In genomic region chr7:102024005-102024768, GRCh38 we compare ENCODE assay signal across 16 cellular contexts.
A peak's percentile ranks its signal among the peaks of the same experiment; 100 is the strongest.
DNase-seq lines count a peak whose midpoint lies in the region; ATAC-seq, FAIRE-seq and TF ChIP-seq lines count a peak whose summit lies in the region.
"Had no signal": no experiment of that assay in that cellular context is flagged by ENCODE, and none has a peak within 500 bp of the region (broad histone marks: within the 10 kb centered on the region; RNA-seq: fewer than 3 reads in every experiment).

No MANE protein-coding gene starts in this region.

- intact Hi-C loops in kidney (cut with DNase I), result no loop called here

- DNase-seq in NCI-H82 (lab: John Stamatoyannopoulos, UW), result peak; percentile 8
- no peak for DNase-seq in NCI-H82 treated with DMSO at 0.1 percent for 48 hours (lab: John Stamatoyannopoulos, UW; ENCODE audit: unreplicated experiment)
- DNase-seq in WTC11 (ENCODE audit: low spot score), result no peak
- peak; percentile 34 for DNase-seq in kidney
- no peak for DNase-seq in activated naive CD4-positive, alpha-beta T cell treated with anti-CD3 and anti-CD28 coated beads, Interleukin-2, amount 10 ng/mL, durations not matched to agents 7 days and 5 days
- DNase-seq in GM10266 (ENCODE audit: extremely low spot score), result no peak
- DNase-seq in activated T-cell treated with anti-CD3 and anti-CD28 coated beads for 4 hours, result no peak
- DNase-seq: activated B cell treated with CpG ODN at 0.5 μM for 24 hours; activated CD8-positive, alpha-beta memory T cell treated with anti-CD3 and anti-CD28 coated beads, Interleukin-2, amount 50 U/mL, for 48 hours; cerebellar nuclear complex; COR-L47; NCI-H2171; stimulated activated CD4-positive, alpha-beta T cell treated with anti-CD3 and anti-CD28 coated beads, Interleukin-2, amount 100 ng/mL, for 24 hours had no signal

- H3K36me3 ChIP-seq in kidney (ENCODE audit: control insufficient read depth in 1 of 2, insufficient read depth in 2 of 2, low read length in 2 of 2) (no peaks in the 10 kb centered on the region), thymus (ENCODE audit: control insufficient read depth, insufficient read depth) (peaks cover 6% of the 10 kb centered on the region)
- H3K36me3 ChIP-seq: thoracic aorta had no signal

- no peak overlapping the region for H3K4me3 ChIP-seq in kidney (ENCODE audit: low read length in 2 of 2)
- no peak overlapping the region for H3K4me3 ChIP-seq in thymus (ENCODE audit: low read length)
- H3K4me3 ChIP-seq: thoracic aorta had no signal

- no peak for FAIRE-seq in kidney (lab: Jason Lieb, UNC)
- FAIRE-seq: A204.1 had no signal

- 85% methylated on average over 10 of the region's 10 CpGs for WGBS in thymus

- H3K4me1 ChIP-seq in kidney (ENCODE audit: control insufficient read depth in 1 of 2, insufficient read depth in 1 of 2, low read depth in 1 of 2, low read length in 2 of 2) (no peaks in the 10 kb centered on the region), thymus (ENCODE audit: control insufficient read depth, insufficient read depth, low read length) (peaks cover 37% of the 10 kb centered on the region)

- POLR2A ChIA-PET in WTC11 (lab: Charles Lee), result no interaction called here

- CTCF ChIA-PET in WTC11 (lab: Charles Lee), result interaction anchor here (0.6 to 2.0 kb wide), 2 partner anchors 10 to 128 kb away, joined by 4 to 5 read pairs; no protein-coding TSS in a partner anchor
- CTCF ChIA-PET in activated naive CD4-positive, alpha-beta T cell treated with anti-CD3 and anti-CD28 coated beads, Interleukin-2, amount 10 ng/mL, durations not matched to agents 7 days and 5 days (lab: Charles Lee), result no interaction called here

- H3K27ac ChIP-seq in kidney (ENCODE audit: low read depth in 2 of 2, low read length in 2 of 2), result peak overlapping the region in 1 of 2 donors; percentile 74
- peak overlapping the region; percentile 72 for H3K27ac ChIP-seq in thymus (ENCODE audit: low read depth)
- H3K27ac ChIP-seq: thoracic aorta had no signal

- no peaks in the 10 kb centered on the region for H3K9me3 Mint-ChIP-seq in WTC11
- H3K9me3 Mint-ChIP-seq in activated naive CD4-positive, alpha-beta T cell treated with anti-CD3 and anti-CD28 coated beads, Interleukin-2, amount 10 ng/mL, durations not matched to agents 7 days and 5 days, result no peaks in the 10 kb centered on the region
- H3K9me3 Mint-ChIP-seq: activated B cell treated with CpG ODN at 0.5 μM for 24 hours had no signal

- no peak for TF ChIP-seq CTCF in WTC11 (IDR thresholded peaks at IDR 0.05)
- no peak for TF ChIP-seq CTCF in kidney (IDR thresholded peaks at IDR 0.05; ENCODE audit: borderline replicate concordance, extremely low read depth, insufficient read depth)
- no peak for TF ChIP-seq CTCF in GM10266 (IDR thresholded peaks at IDR 0.05; ENCODE audit: control insufficient read depth, insufficient read depth, low read depth, missing control alignments)

- no peaks in the 10 kb centered on the region for H3K9me3 ChIP-seq in kidney (ENCODE audit: control insufficient read depth in 1 of 2, low read length in 2 of 2)
- no peaks in the 10 kb centered on the region for H3K9me3 ChIP-seq in thymus (ENCODE audit: control insufficient read depth)
- H3K9me3 ChIP-seq: thoracic aorta had no signal

- no peak overlapping the region for H3K4me3 Mint-ChIP-seq in WTC11
- no peak overlapping the region for H3K4me3 Mint-ChIP-seq in activated naive CD4-positive, alpha-beta T cell treated with anti-CD3 and anti-CD28 coated beads, Interleukin-2, amount 10 ng/mL, durations not matched to agents 7 days and 5 days
- H3K4me3 Mint-ChIP-seq: activated B cell treated with CpG ODN at 0.5 μM for 24 hours had no signal

- H3K9ac ChIP-seq in kidney (ENCODE audit: low read length in 2 of 2), result no peak overlapping the region

- peak overlapping the region; percentile 90 for H3K27ac Mint-ChIP-seq in WTC11
- no peak overlapping the region for H3K27ac Mint-ChIP-seq in activated naive CD4-positive, alpha-beta T cell treated with anti-CD3 and anti-CD28 coated beads, Interleukin-2, amount 10 ng/mL, durations not matched to agents 7 days and 5 days
- H3K27ac Mint-ChIP-seq: activated B cell treated with CpG ODN at 0.5 μM for 24 hours had no signal

- H3K36me3 Mint-ChIP-seq in WTC11, result no peaks in the 10 kb centered on the region; the same call in 1 of the 2 replicates
- H3K36me3 Mint-ChIP-seq in activated naive CD4-positive, alpha-beta T cell treated with anti-CD3 and anti-CD28 coated beads, Interleukin-2, amount 10 ng/mL, durations not matched to agents 7 days and 5 days, result no peaks in the 10 kb centered on the region

- no peaks in the 10 kb centered on the region for H3K27me3 ChIP-seq in thymus (ENCODE audit: control insufficient read depth, insufficient read depth)

- ATAC-seq in WTC11, result no peak

- no peaks in the 10 kb centered on the region for H3K27me3 Mint-ChIP-seq in WTC11 (ENCODE audit: low read depth)
- H3K27me3 Mint-ChIP-seq in activated naive CD4-positive, alpha-beta T cell treated with anti-CD3 and anti-CD28 coated beads, Interleukin-2, amount 10 ng/mL, durations not matched to agents 7 days and 5 days, result no peaks in the 10 kb centered on the region
- H3K27me3 Mint-ChIP-seq: activated B cell treated with CpG ODN at 0.5 μM for 24 hours had no signal

- H3K4me1 Mint-ChIP-seq in WTC11, result peaks cover 17% of the 10 kb centered on the region
- peaks cover 16% of the 10 kb centered on the region for H3K4me1 Mint-ChIP-seq in activated naive CD4-positive, alpha-beta T cell treated with anti-CD3 and anti-CD28 coated beads, Interleukin-2, amount 10 ng/mL, durations not matched to agents 7 days and 5 days

TF ChIP-seq in WTC11, 78 proteins besides CTCF, POLR2A, EP300 and RAD21 (continues in another document):
- TF ChIP-seq GRHL2 (CRISPR knock-in tag; IDR thresholded peaks at IDR 0.05; ENCODE audit: insufficient replicate concordance, severe bottlenecking), result no peak
- TF ChIP-seq IRF1 (CRISPR knock-in tag; IDR thresholded peaks at IDR 0.05), result no peak
- TF ChIP-seq ZNF263 (CRISPR knock-in tag; IDR thresholded peaks at IDR 0.05; ENCODE audit: low read depth), result no peak
- TF ChIP-seq ZNF121 (CRISPR knock-in tag; IDR thresholded peaks at IDR 0.05), result no peak
- no peak for TF ChIP-seq NR2C2 (CRISPR knock-in tag; IDR thresholded peaks at IDR 0.05)
- TF ChIP-seq ZNF232 (CRISPR knock-in tag; IDR thresholded peaks at IDR 0.05), result no peak
- TF ChIP-seq ESRRA (CRISPR knock-in tag; IDR thresholded peaks at IDR 0.05; ENCODE audit: borderline replicate concordance), result no peak
- TF ChIP-seq ZBTB21 (CRISPR knock-in tag; IDR thresholded peaks at IDR 0.05; ENCODE audit: borderline replicate concordance), result no peak
- no peak for TF ChIP-seq TEAD1 (CRISPR knock-in tag; IDR thresholded peaks at IDR 0.05)
- no peak for TF ChIP-seq ZNF671 (CRISPR knock-in tag; IDR thresholded peaks at IDR 0.05)
- no peak for TF ChIP-seq NFATC4 (CRISPR knock-in tag; IDR thresholded peaks at IDR 0.05)
- no peak for TF ChIP-seq FOXP1 (CRISPR knock-in tag; IDR thresholded peaks at IDR 0.05; ENCODE audit: borderline replicate concordance)
- no peak for TF ChIP-seq ZSCAN18 (CRISPR knock-in tag; IDR thresholded peaks at IDR 0.05)
- TF ChIP-seq, protein P1, sequence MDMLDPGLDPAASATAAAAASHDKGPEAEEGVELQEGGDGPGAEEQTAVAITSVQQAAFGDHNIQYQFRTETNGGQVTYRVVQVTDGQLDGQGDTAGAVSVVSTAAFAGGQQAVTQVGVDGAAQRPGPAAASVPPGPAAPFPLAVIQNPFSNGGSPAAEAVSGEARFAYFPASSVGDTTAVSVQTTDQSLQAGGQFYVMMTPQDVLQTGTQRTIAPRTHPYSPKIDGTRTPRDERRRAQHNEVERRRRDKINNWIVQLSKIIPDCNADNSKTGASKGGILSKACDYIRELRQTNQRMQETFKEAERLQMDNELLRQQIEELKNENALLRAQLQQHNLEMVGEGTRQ (CRISPR knock-in tag; IDR thresholded peaks at IDR 0.05), result no peak

Comparison
In these comparisons a context has a peak if more than half of its experiments do, and no peak if none do; other contexts are left out.
1. DNase-seq: peak in NCI-H82 (single experiment) and kidney (single experiment); none in NCI-H82 treated with DMSO at 0.1 percent for 48 hours (single experiment), WTC11 (single experiment), activated naive CD4-positive, alpha-beta T cell treated with anti-CD3 and anti-CD28 coated beads, Interleukin-2, amount 10 ng/mL, durations not matched to agents 7 days and 5 days (single experiment), GM10266 (single experiment) and activated T-cell treated with anti-CD3 and anti-CD28 coated beads for 4 hours (single experiment).